ENCODE assay signal across 1 cellular context in the genomic region with DNA sequence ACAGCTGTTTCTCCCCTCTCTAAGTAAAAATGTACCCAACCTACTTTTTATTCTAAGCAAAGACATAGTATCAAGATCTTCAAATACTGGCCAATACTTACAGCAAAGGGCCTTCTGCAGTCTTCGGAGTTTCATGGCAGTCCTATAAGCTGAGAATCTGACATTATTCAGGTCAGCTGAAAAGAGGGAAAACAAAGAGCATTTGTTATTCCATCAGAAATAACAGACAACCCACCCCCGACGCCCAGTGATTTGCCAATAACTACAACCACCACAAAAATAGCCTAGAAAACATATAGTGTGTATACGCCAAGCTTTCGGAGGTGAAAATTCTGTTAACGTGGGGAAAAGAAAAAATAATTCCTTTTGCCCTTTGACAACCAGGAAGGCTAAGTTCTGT.
TF ChIP-seq lines count a peak whose summit lies in the region.

No MANE protein-coding gene starts in this region.

TF ChIP-seq in GM23338, 12 proteins besides CTCF, POLR2A, EP300 and RAD21:
- TF ChIP-seq REST (IDR thresholded peaks at IDR 0.05; ENCODE audit: unreplicated experiment) = no peak
- no peak for TF ChIP-seq ZNF462 (CRISPR knock-in tag; IDR thresholded peaks at IDR 0.05)
- no peak for TF ChIP-seq STAT1 (IDR thresholded peaks at IDR 0.05; ENCODE audit: unreplicated experiment)
- TF ChIP-seq ZNF114 (CRISPR knock-in tag; IDR thresholded peaks at IDR 0.05) = no peak
- TF ChIP-seq EZH2 (IDR thresholded peaks at IDR 0.05; ENCODE audit: low read depth, unreplicated experiment) = no peak
- TF ChIP-seq ZNF331 (CRISPR knock-in tag; IDR thresholded peaks at IDR 0.05; ENCODE audit: low read depth) = no peak
- no peak for TF ChIP-seq POLR2AphosphoS5 (IDR thresholded peaks at IDR 0.05; ENCODE audit: low read depth)
- no peak for TF ChIP-seq JUNB (IDR thresholded peaks at IDR 0.05; ENCODE audit: unreplicated experiment)
- TF ChIP-seq NANOG (IDR thresholded peaks at IDR 0.05; ENCODE audit: borderline replicate concordance) = no peak
- TF ChIP-seq, protein P1, sequence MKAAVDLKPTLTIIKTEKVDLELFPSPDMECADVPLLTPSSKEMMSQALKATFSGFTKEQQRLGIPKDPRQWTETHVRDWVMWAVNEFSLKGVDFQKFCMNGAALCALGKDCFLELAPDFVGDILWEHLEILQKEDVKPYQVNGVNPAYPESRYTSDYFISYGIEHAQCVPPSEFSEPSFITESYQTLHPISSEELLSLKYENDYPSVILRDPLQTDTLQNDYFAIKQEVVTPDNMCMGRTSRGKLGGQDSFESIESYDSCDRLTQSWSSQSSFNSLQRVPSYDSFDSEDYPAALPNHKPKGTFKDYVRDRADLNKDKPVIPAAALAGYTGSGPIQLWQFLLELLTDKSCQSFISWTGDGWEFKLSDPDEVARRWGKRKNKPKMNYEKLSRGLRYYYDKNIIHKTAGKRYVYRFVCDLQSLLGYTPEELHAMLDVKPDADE (IDR thresholded peaks at IDR 0.05) = no peak
- TF ChIP-seq CREB1 (CRISPR knock-in tag; IDR thresholded peaks at IDR 0.05; ENCODE audit: low read depth) = no peak
- TF ChIP-seq EZH2phosphoT487 (IDR thresholded peaks at IDR 0.05; ENCODE audit: unreplicated experiment) = no peak
